22 cellular contexts compared by ENCODE assay signal in the genomic region with DNA sequence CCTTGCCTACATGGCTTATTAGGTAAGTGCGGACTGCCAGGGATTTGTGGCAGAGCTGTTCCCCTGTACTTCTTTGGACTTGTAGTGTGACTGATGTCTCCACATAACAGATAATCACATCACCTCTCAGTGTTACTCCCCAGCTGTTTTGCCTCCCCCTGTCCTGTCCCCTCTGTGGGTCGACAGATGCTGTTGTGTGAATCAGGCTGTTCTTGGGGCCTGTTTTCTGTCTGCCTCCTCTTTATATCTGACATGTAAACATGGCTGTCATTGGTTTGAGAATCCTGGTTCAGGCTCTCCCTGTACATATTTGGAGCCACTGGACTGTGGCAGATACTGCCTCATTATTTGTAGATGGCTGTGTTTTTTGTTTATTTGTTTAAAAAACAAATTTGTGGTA. TPM values are rescaled to one million over a fixed set of nuclear protein-coding genes. Genes with fewer than 3 reads are reported as not detected.
A peak's percentile ranks its signal among the peaks of the same experiment; 100 is the strongest.
DNase-seq lines count a peak whose midpoint lies in the region; ATAC-seq and TF ChIP-seq lines count a peak whose summit lies in the region.
"Had no signal": no experiment of that assay in that cellular context is flagged by ENCODE, and none has a peak within 500 bp of the region (broad histone marks: within the 10 kb centered on the region; RNA-seq: fewer than 3 reads in every experiment).

No MANE protein-coding gene starts in this region.

- no peak overlapping the region for H3K4me3 Mint-ChIP-seq in T-helper 17 cell
- H3K4me3 Mint-ChIP-seq: CD4-positive, alpha-beta T cell; GM23338 had no signal

- H3K36me3 ChIP-seq in BE2C (no peaks in the 10 kb centered on the region), mesodermal cell (ENCODE audit: control insufficient read depth, insufficient read depth, low read length) (no peaks in the 10 kb centered on the region)

- no peak for TF ChIP-seq CTCF in BE2C (IDR thresholded peaks at IDR 0.05; ENCODE audit: low read depth, low read length)

- peak; percentile 33 for DNase-seq in BE2C
- peak; percentile 47 for DNase-seq in NCI-H1694 (lab: John Stamatoyannopoulos, UW)
- DNase-seq in T-helper 17 cell, result no peak
- DNase-seq in ecto neural progenitor cell (ENCODE audit: low spot score), result no peak
- DNase-seq in stimulated activated naive CD8-positive, alpha-beta T cell treated with anti-CD3 and anti-CD28 coated beads, Interleukin-15, Interleukin-2, amounts not matched to agents 100 U/mL and 50 U/mL, for 24 hours, result no peak
- DNase-seq: CD4-positive, alpha-beta T cell; COR-L47; HCEC 1CT; MM.1S; NCI-H1092; NCI-H1436; NCI-H2029 treated with DMSO at 0.1 percent for 48 hours; NCI-H446; NK-92 treated with Interleukin-12 subunit alpha and Interleukin-12 subunit beta, amount 100 ng/mL, for 24 hours; SHP77 treated with DMSO at 0.1 percent for 48 hours had no signal

- H3K27ac Mint-ChIP-seq in T-helper 17 cell, result peak overlapping the region; percentile 63
- H3K27ac Mint-ChIP-seq: CD4-positive, alpha-beta T cell; GM23338 had no signal

- WGBS in mesodermal cell (ENCODE audit: insufficient coverage in 2 of 2), 2 experiments, result 100% methylated on average over 1 of the region's 2 CpGs

- H3K4me1 ChIP-seq in BE2C (no peaks in the 10 kb centered on the region), mesodermal cell (ENCODE audit: control insufficient read depth, insufficient read depth, low read length, poor library complexity, severe bottlenecking) (no peaks in the 10 kb centered on the region)

- H3K27me3 Mint-ChIP-seq in T-helper 17 cell, result no peaks in the 10 kb centered on the region
- H3K27me3 Mint-ChIP-seq: CD4-positive, alpha-beta T cell had no signal

- ATAC-seq in T-helper 17 cell (no peak), GM21447 (IDR thresholded peaks at IDR 0.05; ENCODE audit: unreplicated experiment) (no peak)
- ATAC-seq in stimulated activated naive CD8-positive, alpha-beta T cell treated with anti-CD3 and anti-CD28 coated beads, Interleukin-15, Interleukin-2, amounts not matched to agents 100 U/mL and 50 U/mL, for 24 hours, result no peak
- ATAC-seq: GM23338, HepG2, K562 had no signal

- H3K9me3 ChIP-seq in BE2C (no peaks in the 10 kb centered on the region), T-helper 17 cell (ENCODE audit: control insufficient read depth, low read length, poor library complexity, severe bottlenecking) (no peaks in the 10 kb centered on the region), mesodermal cell (ENCODE audit: control insufficient read depth, low read length) (no peaks in the 10 kb centered on the region)

- H3K4me1 Mint-ChIP-seq in T-helper 17 cell, result peaks cover 57% of the 10 kb centered on the region

- H3K27ac ChIP-seq in mesodermal cell (ENCODE audit: low read depth, low read length, severe bottlenecking), result peak overlapping the region; percentile 37
- H3K27ac ChIP-seq: HL-60, RWPE1 had no signal

- H3K4me3 ChIP-seq in BE2C (ENCODE audit: low read depth, low read length) (no peak overlapping the region), mesodermal cell (ENCODE audit: extremely low read depth, insufficient read depth, low read length, poor library complexity, severe bottlenecking) (no peak overlapping the region)
- H3K4me3 ChIP-seq: GM23338, K562 had no signal

- H3K36me3 Mint-ChIP-seq in T-helper 17 cell (ENCODE audit: low read depth), result peaks cover 2% of the 10 kb centered on the region

- H3K27me3 ChIP-seq in BE2C, result no peaks in the 10 kb centered on the region

RNA-seq across cellular contexts. Expression of a gene that starts 22.7 kb away (rescaled TPM):
- polyA plus RNA-seq in BE2C (2012; ENCODE audit: insufficient read depth, insufficient read length, low read depth), result 41.8 TPM
- total RNA-seq in T-helper 17 cell, result 10 to 100 TPM; 74.4 to 89.1 TPM
- polyA plus RNA-seq in mesodermal cell (2013, experiment 1 of 2), result 61.6 TPM
- 57.3 TPM for polyA plus RNA-seq in mesodermal cell (2013, experiment 2 of 2)

Comparison
In these comparisons a context has a peak if more than half of its experiments do, and no peak if none do; other contexts are left out.
1. DNase-seq: peak in BE2C (single experiment) and NCI-H1694 (single experiment); none in T-helper 17 cell (0 of 3), ecto neural progenitor cell (single experiment) and stimulated activated naive CD8-positive, alpha-beta T cell treated with anti-CD3 and anti-CD28 coated beads, Interleukin-15, Interleukin-2, amounts not matched to agents 100 U/mL and 50 U/mL, for 24 hours (single experiment).